24 cellular contexts compared by ENCODE assay signal in genomic region chr10:111968624-111969023, GRCh38.
"Had no signal": no experiment of that assay in that cellular context is flagged by ENCODE, and none has a peak within 500 bp of the region (broad histone marks: within the 10 kb centered on the region; RNA-seq: fewer than 3 reads in every experiment).

No MANE protein-coding gene starts in this region.

- H3K27ac ChIP-seq: ascending aorta, colonic mucosa, heart right ventricle, left ventricle myocardium inferior, thyroid gland had no signal

- ATAC-seq: activated CD4-positive, CD25-positive, alpha-beta regulatory T cell treated with anti-CD3 and anti-CD28 coated beads, Interleukin-2, amount 50 U/mL, for 24 hours; activated CD8-positive, alpha-beta T cell treated with anti-CD3 and anti-CD28 coated beads, Interleukin-2, amount 10 ng/mL, durations not matched to agents 7 days and 5 days; heart right ventricle; right cardiac atrium; stimulated activated effector memory CD8-positive, alpha-beta T cell treated with anti-CD3 and anti-CD28 coated beads, Interleukin-12 subunit alpha, Interleukin-12 subunit beta, amount 100 ng/mL, for 72 hours had no signal

- H3K27me3 Mint-ChIP-seq: activated CD4-positive, alpha-beta T cell treated with anti-CD3 and anti-CD28 coated beads, Interleukin-2, amount 10 ng/mL, durations not matched to agents 7 days and 5 days; activated naive CD4-positive, alpha-beta T cell treated with anti-CD3 and anti-CD28 coated beads, Interleukin-2, amount 10 ng/mL, durations not matched to agents 7 days and 5 days; central memory CD8-positive, alpha-beta T cell; progenitor cell of endocrine pancreas had no signal

- H3K9me3 Mint-ChIP-seq: central memory CD8-positive, alpha-beta T cell had no signal

- H3K4me3 Mint-ChIP-seq: activated CD4-positive, alpha-beta T cell treated with anti-CD3 and anti-CD28 coated beads, Interleukin-2, amount 10 ng/mL, durations not matched to agents 7 days and 5 days; activated CD8-positive, alpha-beta T cell treated with anti-CD3 and anti-CD28 coated beads, Interleukin-2, amount 10 ng/mL, durations not matched to agents 7 days and 5 days; activated naive CD4-positive, alpha-beta T cell treated with anti-CD3 and anti-CD28 coated beads, Interleukin-2, amount 10 ng/mL, durations not matched to agents 7 days and 5 days; central memory CD8-positive, alpha-beta T cell; naive B cell; neural crest cell; stimulated activated effector memory CD8-positive, alpha-beta T cell treated with anti-CD3 and anti-CD28 coated beads, Interleukin-12 subunit alpha, Interleukin-12 subunit beta, amount 100 ng/mL, for 72 hours; T-helper 1 cell treated with Interleukin-12 subunit alpha and Interleukin-12 subunit beta and Interleukin-4 antibody, amounts not matched to agents 30 μg/mL and 1 μg/mL, for 36 hours had no signal

- DNase-seq: activated CD4-positive, alpha-beta T cell treated with anti-CD3 and anti-CD28 coated beads, Interleukin-2, amount 10 ng/mL, durations not matched to agents 7 days and 5 days; activated CD8-positive, alpha-beta memory T cell treated with anti-CD3 and anti-CD28 coated beads, Interleukin-2, amount 50 U/mL, for 4 hours; activated CD8-positive, alpha-beta T cell treated with anti-CD3 and anti-CD28 coated beads, Interleukin-2, amount 10 ng/mL, durations not matched to agents 7 days and 5 days; activated effector memory CD4-positive, alpha-beta T cell treated with Interleukin-2 at 50 U/mL for 16 hours; activated naive CD4-positive, alpha-beta T cell treated with anti-CD3 and anti-CD28 coated beads, Interleukin-2, amount 10 ng/mL, durations not matched to agents 7 days and 5 days; activated T-cell treated with anti-CD3 and anti-CD28 coated beads, Interleukin-2, amount 50 U/mL, for 48 hours; colonic mucosa; erythroblast; heart right ventricle; kidney glomerular epithelial cell; left ventricle myocardium inferior; naive B cell; right cardiac atrium; small intestine; stimulated activated CD4-positive, alpha-beta T cell treated with anti-CD3 and anti-CD28 coated beads, Interleukin-15, amount 100 ng/mL, for 24 hours; stimulated activated CD4-positive, alpha-beta T cell treated with anti-CD3 and anti-CD28 coated beads, Interleukin-4, amount 100 ng/mL, for 24 hours; thyroid gland had no signal

- H3K9me3 ChIP-seq: ascending aorta, colonic mucosa, thyroid gland had no signal

- H3K4me3 ChIP-seq: ascending aorta, colonic mucosa, heart right ventricle, left ventricle myocardium inferior, thyroid gland had no signal

- H3K36me3 ChIP-seq: ascending aorta, colonic mucosa, heart right ventricle, left ventricle myocardium inferior, thyroid gland had no signal

- H3K27ac Mint-ChIP-seq: activated CD4-positive, alpha-beta T cell treated with anti-CD3 and anti-CD28 coated beads, Interleukin-2, amount 10 ng/mL, durations not matched to agents 7 days and 5 days; activated CD8-positive, alpha-beta T cell treated with anti-CD3 and anti-CD28 coated beads, Interleukin-2, amount 10 ng/mL, durations not matched to agents 7 days and 5 days; activated naive CD4-positive, alpha-beta T cell treated with anti-CD3 and anti-CD28 coated beads, Interleukin-2, amount 10 ng/mL, durations not matched to agents 7 days and 5 days; progenitor cell of endocrine pancreas; stimulated activated effector memory CD8-positive, alpha-beta T cell treated with anti-CD3 and anti-CD28 coated beads, Interleukin-12 subunit alpha, Interleukin-12 subunit beta, amount 100 ng/mL, for 72 hours; T-helper 1 cell treated with Interleukin-12 subunit alpha and Interleukin-12 subunit beta and Interleukin-4 antibody, amounts not matched to agents 30 μg/mL and 1 μg/mL, for 36 hours had no signal

- H3K27me3 ChIP-seq: ascending aorta, colonic mucosa, thyroid gland had no signal

- H3K4me1 ChIP-seq: ascending aorta, colonic mucosa, heart right ventricle, left ventricle myocardium inferior, thyroid gland had no signal

- H3K36me3 Mint-ChIP-seq: activated naive CD4-positive, alpha-beta T cell treated with anti-CD3 and anti-CD28 coated beads, Interleukin-2, amount 10 ng/mL, durations not matched to agents 7 days and 5 days; naive B cell; stimulated activated effector memory CD8-positive, alpha-beta T cell treated with anti-CD3 and anti-CD28 coated beads, Interleukin-12 subunit alpha, Interleukin-12 subunit beta, amount 100 ng/mL, for 72 hours had no signal

- H3K4me1 Mint-ChIP-seq: activated CD4-positive, alpha-beta T cell treated with anti-CD3 and anti-CD28 coated beads, Interleukin-2, amount 10 ng/mL, durations not matched to agents 7 days and 5 days; activated naive CD4-positive, alpha-beta T cell treated with anti-CD3 and anti-CD28 coated beads, Interleukin-2, amount 10 ng/mL, durations not matched to agents 7 days and 5 days; central memory CD8-positive, alpha-beta T cell; naive B cell; stimulated activated effector memory CD8-positive, alpha-beta T cell treated with anti-CD3 and anti-CD28 coated beads, Interleukin-12 subunit alpha, Interleukin-12 subunit beta, amount 100 ng/mL, for 72 hours had no signal
